9 cellular contexts compared by ENCODE assay signal in the genomic region with DNA sequence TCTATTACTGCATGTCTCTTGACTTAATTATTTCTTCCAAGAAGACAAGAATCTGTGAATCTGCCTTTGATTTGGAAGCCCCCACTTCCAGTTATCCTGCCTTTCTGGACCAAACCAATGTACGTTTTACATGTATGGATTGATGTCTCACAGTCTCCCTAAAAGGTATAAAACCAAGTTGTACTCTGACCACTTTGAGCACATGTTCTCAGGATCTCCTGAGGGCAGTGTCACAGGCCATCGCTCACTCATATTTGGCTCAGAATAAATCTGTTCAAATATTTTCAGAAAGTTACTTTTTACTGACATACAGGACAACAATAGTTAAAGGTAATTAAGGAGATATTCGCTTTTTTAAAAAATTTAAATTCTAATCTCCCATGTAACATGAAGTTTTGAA.
"Had no signal": no experiment of that assay in that cellular context is flagged by ENCODE, and none has a peak within 500 bp of the region (broad histone marks: within the 10 kb centered on the region; RNA-seq: fewer than 3 reads in every experiment).

No MANE protein-coding gene starts in this region.

- H2AFZ ChIP-seq: GM23248 had no signal

- H3K4me1 ChIP-seq: HAP-1 had no signal

- H3K4me3 ChIP-seq: GM23248, HAP-1, K562 had no signal

- H3K9ac ChIP-seq: GM23248 had no signal

- H3K9me3 ChIP-seq: HAP-1 had no signal

- H3K27ac Mint-ChIP-seq: HFFc6 had no signal

- H3K9me3 Mint-ChIP-seq: HFFc6 had no signal

- ATAC-seq: HCT116, K562 had no signal

- H3K36me3 ChIP-seq: HAP-1 had no signal

- H3K4me3 Mint-ChIP-seq: HFFc6 had no signal

- DNase-seq: GM23248, GOT3, H7, HFFc6, IMR-90 had no signal

- H3K27ac ChIP-seq: GM23248, HL-60 had no signal
